ENCODE assay signal across 1 cellular context in genomic region chr10:133159611-133159949, GRCh38.
TF ChIP-seq lines count a peak whose summit lies in the region.

No MANE protein-coding gene starts in this region.

TF ChIP-seq in IMR-90, 13 proteins besides CTCF, POLR2A, EP300 and RAD21:
- TF ChIP-seq RCOR1 (IDR thresholded peaks at IDR 0.05; ENCODE audit: insufficient replicate concordance, low read length) (no peak), NFE2L2 (IDR thresholded peaks at IDR 0.05; ENCODE audit: low read depth, low read length) (no peak), CHD1 (IDR thresholded peaks at IDR 0.05; ENCODE audit: low read depth, low read length) (no peak)
- TF ChIP-seq, protein P1, sequence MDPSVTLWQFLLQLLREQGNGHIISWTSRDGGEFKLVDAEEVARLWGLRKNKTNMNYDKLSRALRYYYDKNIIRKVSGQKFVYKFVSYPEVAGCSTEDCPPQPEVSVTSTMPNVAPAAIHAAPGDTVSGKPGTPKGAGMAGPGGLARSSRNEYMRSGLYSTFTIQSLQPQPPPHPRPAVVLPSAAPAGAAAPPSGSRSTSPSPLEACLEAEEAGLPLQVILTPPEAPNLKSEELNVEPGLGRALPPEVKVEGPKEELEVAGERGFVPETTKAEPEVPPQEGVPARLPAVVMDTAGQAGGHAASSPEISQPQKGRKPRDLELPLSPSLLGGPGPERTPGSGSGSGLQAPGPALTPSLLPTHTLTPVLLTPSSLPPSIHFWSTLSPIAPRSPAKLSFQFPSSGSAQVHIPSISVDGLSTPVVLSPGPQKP (IDR thresholded peaks at IDR 0.05; ENCODE audit: borderline replicate concordance, low read depth, low read length): no peak
